ENCODE assay signal across 22 cellular contexts in genomic region chr2:191048073-191048472, GRCh38. TPM values are rescaled to one million over a fixed set of nuclear protein-coding genes. Genes with fewer than 3 reads are reported as not detected.
A peak's percentile ranks its signal among the peaks of the same experiment; 100 is the strongest.
DNase-seq lines count a peak whose midpoint lies in the region; ATAC-seq and TF ChIP-seq lines count a peak whose summit lies in the region.
"Had no signal": no experiment of that assay in that cellular context is flagged by ENCODE, and none has a peak within 500 bp of the region (broad histone marks: within the 10 kb centered on the region; RNA-seq: fewer than 3 reads in every experiment).

No MANE protein-coding gene starts in this region.

- CTCF ChIA-PET in AG04449 (lab: Yijun Ruan, JAX) = interaction anchor here (1.0 to 13.7 kb wide), 4 partner anchors 12 to 115 kb away, joined by 3 to 542 read pairs (median 4); no protein-coding TSS in a partner anchor
- CTCF ChIA-PET in activated CD4-positive, alpha-beta T cell treated with anti-CD3 and anti-CD28 coated beads, Interleukin-2, amount 10 ng/mL, durations not matched to agents 7 days and 5 days (lab: Charles Lee) = interaction anchor here (1.2 to 7.5 kb wide), 2 partner anchors 8 to 108 kb away, joined by 3 to 108 read pairs; no protein-coding TSS in a partner anchor

- H3K27ac Mint-ChIP-seq in central memory CD8-positive, alpha-beta T cell (ENCODE audit: low read depth) = peak overlapping the region; percentile 44
- no peak overlapping the region for H3K27ac Mint-ChIP-seq in activated CD4-positive, alpha-beta T cell treated with anti-CD3 and anti-CD28 coated beads, Interleukin-2, amount 10 ng/mL, durations not matched to agents 7 days and 5 days
- H3K27ac Mint-ChIP-seq: activated CD4-positive, alpha-beta memory T cell treated with anti-CD3 and anti-CD28 coated beads for 36 hours; activated naive CD8-positive, alpha-beta T cell treated with anti-CD3 and anti-CD28 coated beads for 36 hours had no signal

- ATAC-seq in central memory CD8-positive, alpha-beta T cell (replicated peaks; ENCODE audit: extremely low read depth, poor library complexity, severe bottlenecking) = no peak
- ATAC-seq in Right ventricle myocardium inferior = no peak
- ATAC-seq: body of pancreas, left cardiac atrium, Panc1 had no signal

- no peaks in the 10 kb centered on the region for H3K9me3 Mint-ChIP-seq in central memory CD8-positive, alpha-beta T cell
- peaks cover 7% of the 10 kb centered on the region for H3K9me3 Mint-ChIP-seq in activated CD4-positive, alpha-beta T cell treated with anti-CD3 and anti-CD28 coated beads, Interleukin-2, amount 10 ng/mL, durations not matched to agents 7 days and 5 days
- H3K9me3 Mint-ChIP-seq: activated CD4-positive, alpha-beta memory T cell treated with anti-CD3 and anti-CD28 coated beads for 36 hours had no signal

- H3K27me3 Mint-ChIP-seq in central memory CD8-positive, alpha-beta T cell = no peaks in the 10 kb centered on the region
- no peaks in the 10 kb centered on the region for H3K27me3 Mint-ChIP-seq in activated CD4-positive, alpha-beta T cell treated with anti-CD3 and anti-CD28 coated beads, Interleukin-2, amount 10 ng/mL, durations not matched to agents 7 days and 5 days
- H3K27me3 Mint-ChIP-seq: activated CD4-positive, alpha-beta memory T cell treated with anti-CD3 and anti-CD28 coated beads for 36 hours; activated naive CD8-positive, alpha-beta T cell treated with anti-CD3 and anti-CD28 coated beads for 36 hours had no signal

- intact Hi-C loops in Right ventricle myocardium inferior (cut with DNase I) = no loop called here

- no peaks in the 10 kb centered on the region for H3K36me3 ChIP-seq in SJCRH30
- H3K36me3 ChIP-seq: prostate gland had no signal

- H3K4me3 Mint-ChIP-seq in central memory CD8-positive, alpha-beta T cell = no peak overlapping the region
- H3K4me3 Mint-ChIP-seq in activated CD4-positive, alpha-beta T cell treated with anti-CD3 and anti-CD28 coated beads, Interleukin-2, amount 10 ng/mL, durations not matched to agents 7 days and 5 days = no peak overlapping the region
- H3K4me3 Mint-ChIP-seq: activated CD4-positive, alpha-beta memory T cell treated with anti-CD3 and anti-CD28 coated beads for 36 hours; activated naive CD8-positive, alpha-beta T cell treated with anti-CD3 and anti-CD28 coated beads for 36 hours had no signal

- peaks cover under 1% of the 10 kb centered on the region; the same call in 1 of the 2 replicates for H3K27me3 ChIP-seq in SJCRH30
- H3K27me3 ChIP-seq: body of pancreas had no signal

- no peaks in the 10 kb centered on the region; the same call in 1 of the 2 replicates for H3K4me1 ChIP-seq in SJCRH30
- H3K4me1 ChIP-seq: prostate gland had no signal

- peaks cover 13% of the 10 kb centered on the region for H3K36me3 Mint-ChIP-seq in central memory CD8-positive, alpha-beta T cell (ENCODE audit: insufficient read depth)
- H3K36me3 Mint-ChIP-seq in activated CD4-positive, alpha-beta T cell treated with anti-CD3 and anti-CD28 coated beads, Interleukin-2, amount 10 ng/mL, durations not matched to agents 7 days and 5 days (ENCODE audit: low read depth) = peaks cover 42% of the 10 kb centered on the region

- TF ChIP-seq CTCF in AG04449 (IDR thresholded peaks at IDR 0.05; ENCODE audit: insufficient read depth, low read length, missing control alignments) = no peak
- no peak for TF ChIP-seq CTCF in fibroblast of villous mesenchyme (IDR thresholded peaks at IDR 0.05; ENCODE audit: insufficient read depth, low read depth, low read length)

- peaks cover 5% of the 10 kb centered on the region; the same call in 1 of the 2 replicates for H3K9me3 ChIP-seq in SJCRH30 (replicated peaks)
- H3K9me3 ChIP-seq: body of pancreas, prostate gland had no signal

- H3K4me3 ChIP-seq in AG04449 (ENCODE audit: low read depth, low read length) = no peak overlapping the region
- H3K4me3 ChIP-seq in fibroblast of villous mesenchyme (ENCODE audit: low read depth, low read length) = no peak overlapping the region
- H3K4me3 ChIP-seq in SJCRH30 = no peak overlapping the region
- H3K4me3 ChIP-seq: body of pancreas, coronary artery, prostate gland had no signal

- DNase-seq in AG04449 (ENCODE audit: low read depth, low spot score) (peak; percentile 61), LHCN-M2 (ENCODE audit: low read depth) (peak; percentile 31), fibroblast of villous mesenchyme (ENCODE audit: low read depth) (peak; percentile 62), retina (no peak), SJCRH30 (no peak), Right ventricle myocardium inferior (ENCODE audit: missing footprints) (no peak)
- no peak for DNase-seq in central memory CD8-positive, alpha-beta T cell (ENCODE audit: low spot score in 2 of 2)
- no peak for DNase-seq in activated CD4-positive, alpha-beta T cell treated with anti-CD3 and anti-CD28 coated beads, Interleukin-2, amount 10 ng/mL, durations not matched to agents 7 days and 5 days
- DNase-seq: activated CD4-positive, alpha-beta memory T cell treated with anti-CD3 and anti-CD28 coated beads for 36 hours; activated naive CD8-positive, alpha-beta T cell treated with anti-CD3 and anti-CD28 coated beads for 36 hours; body of pancreas; head of caudate nucleus; KG1; left cardiac atrium; mammary epithelial cell; NCI-H1436; NCI-H446 treated with DMSO at 0.1 percent for 48 hours; SIG-M5 had no signal

- H3K4me1 Mint-ChIP-seq in central memory CD8-positive, alpha-beta T cell = peaks cover 14% of the 10 kb centered on the region
- H3K4me1 Mint-ChIP-seq in activated CD4-positive, alpha-beta T cell treated with anti-CD3 and anti-CD28 coated beads, Interleukin-2, amount 10 ng/mL, durations not matched to agents 7 days and 5 days = peaks cover 4% of the 10 kb centered on the region

- H3K27ac ChIP-seq in SJCRH30 = no peak overlapping the region
- H3K27ac ChIP-seq: body of pancreas, C4-2B, coronary artery, prostate gland had no signal

- POLR2A ChIA-PET in AG04449 (lab: Yijun Ruan, JAX) = interaction anchor here (0.6 to 3.3 kb wide), 5 partner anchors 12 to 217 kb away, joined by 3 to 9 read pairs (median 4); partner anchors contain the start of gene STAT1
- POLR2A ChIA-PET in activated CD4-positive, alpha-beta T cell treated with anti-CD3 and anti-CD28 coated beads, Interleukin-2, amount 10 ng/mL, durations not matched to agents 7 days and 5 days (lab: Charles Lee) = interaction anchor here (0.6 kb wide), 1 partner anchor 102 kb away, joined by 3 read pairs; no protein-coding TSS in a partner anchor

RNA-seq across cellular contexts. Expression of gene STAT1, which starts 34.1 kb away (rescaled TPM):
- total RNA-seq in LHCN-M2 (2014; rRNA removed) = 64.4 and 94.9 TPM in 2 replicates
- 66.1 TPM for polyA plus RNA-seq in LHCN-M2 (2012)
- 116 and 132 TPM in 2 replicates for total RNA-seq in fibroblast of villous mesenchyme
- total RNA-seq in SJCRH30 (2014; rRNA removed; shearing (Covaris generic)) = 130 and 135 TPM in 2 replicates
- total RNA-seq in activated CD4-positive, alpha-beta T cell treated with anti-CD3 and anti-CD28 coated beads, Interleukin-2, amount 10 ng/mL, durations not matched to agents 7 days and 5 days = 100 to 1,000 TPM; 876 to 958 TPM
- 35.5 TPM for total RNA-seq in Right ventricle myocardium inferior

Comparison
In these comparisons a context has a peak if more than half of its experiments do, and no peak if none do; other contexts are left out.
1. DNase-seq: peak in AG04449 (single experiment), LHCN-M2 (single experiment) and fibroblast of villous mesenchyme (single experiment); none in central memory CD8-positive, alpha-beta T cell (0 of 2), retina (single experiment), SJCRH30 (0 of 2), activated CD4-positive, alpha-beta T cell treated with anti-CD3 and anti-CD28 coated beads, Interleukin-2, amount 10 ng/mL, durations not matched to agents 7 days and 5 days (single experiment) and Right ventricle myocardium inferior (single experiment).